ENCODE assay signal across 1 cellular context in genomic region chr12:107685360-107686248, GRCh38.
TF ChIP-seq lines count a peak whose summit lies in the region.

Gene PWP1 (plus strand): TSS chr12:107685799. CDS start chr12:107685900, 101 bp downstream.

TF ChIP-seq in HepG2, 621 proteins besides CTCF, POLR2A, EP300 and RAD21 (continued from another document and continues in another):
- TF ChIP-seq BRF2 (CRISPR knock-in tag; IDR thresholded peaks at IDR 0.05) (peak; percentile 71; the same call in 1 of the 2 replicates), NR2F2 (IDR thresholded peaks at IDR 0.05; ENCODE audit: borderline replicate concordance, low read depth) (peak; percentile 60; the same call in 1 of the 2 replicates), PITX1 (CRISPR knock-in tag; IDR thresholded peaks at IDR 0.05) (peak; percentile 26), ZBTB2 (CRISPR knock-in tag; IDR thresholded peaks at IDR 0.05; ENCODE audit: low read depth) (no peak), KMT2A (CRISPR knock-in tag; IDR thresholded peaks at IDR 0.05) (peak; percentile 90), CAMTA2 (CRISPR knock-in tag; IDR thresholded peaks at IDR 0.05; ENCODE audit: borderline replicate concordance) (peak; percentile 50; the same call in 1 of the 2 replicates), ASH2L (IDR thresholded peaks at IDR 0.05; ENCODE audit: insufficient read length, low read depth, low read length) (peak; percentile 85), ZBTB8A (CRISPR knock-in tag; IDR thresholded peaks at IDR 0.05; ENCODE audit: borderline replicate concordance, low read depth) (no peak), TMF1 (CRISPR knock-in tag; IDR thresholded peaks at IDR 0.05; ENCODE audit: low read depth) (peak; percentile 75; the same call in 1 of the 2 replicates), SYNCRIP (IDR thresholded peaks at IDR 0.05; ENCODE audit: insufficient read depth, low read depth, low read length) (no peak), SOX6 (IDR thresholded peaks at IDR 0.05) (no peak), SOX6 (CRISPR knock-in tag; IDR thresholded peaks at IDR 0.05) (peak; percentile 55), SP2 (CRISPR knock-in tag; IDR thresholded peaks at IDR 0.05) (peak; percentile 51), ZNF513 (CRISPR knock-in tag; conservative IDR thresholded peaks at IDR 0.05) (no peak), ARID2 (CRISPR knock-in tag; IDR thresholded peaks at IDR 0.05; ENCODE audit: borderline replicate concordance) (no peak), NFYB (CRISPR knock-in tag; IDR thresholded peaks at IDR 0.05) (peak; percentile 62), ZNF800 (CRISPR knock-in tag; IDR thresholded peaks at IDR 0.05) (peak; percentile 39), ZXDC (CRISPR knock-in tag; IDR thresholded peaks at IDR 0.05) (peak; percentile 82; the same call in 1 of the 2 replicates), PBX3 (CRISPR knock-in tag; IDR thresholded peaks at IDR 0.05; ENCODE audit: borderline replicate concordance) (no peak), CBX5 (CRISPR knock-in tag; IDR thresholded peaks at IDR 0.05; ENCODE audit: borderline replicate concordance) (peak; percentile 79; the same call in 1 of the 2 replicates), RNF2 (conservative IDR thresholded peaks at IDR 0.05; ENCODE audit: low read depth) (peak; percentile 62; the same call in 1 of the 2 replicates), PBX2 (CRISPR knock-in tag; IDR thresholded peaks at IDR 0.05) (0 out of 2 replicates have a peak, but pooled peaks have one; percentile 9), ETS1 (CRISPR knock-in tag; IDR thresholded peaks at IDR 0.05) (peak; percentile 48; the same call in 1 of the 2 replicates), MEF2D (CRISPR knock-in tag; IDR thresholded peaks at IDR 0.05) (peak; percentile 91), ZNF616 (CRISPR knock-in tag; IDR thresholded peaks at IDR 0.05; ENCODE audit: low read depth) (peak; percentile 51; the same call in 1 of the 2 replicates), GABPB1 (CRISPR knock-in tag; IDR thresholded peaks at IDR 0.05) (peak; percentile 88), ZNF160 (CRISPR knock-in tag; IDR thresholded peaks at IDR 0.05) (peak; percentile 60; the same call in 1 of the 2 replicates), ZNF460 (CRISPR knock-in tag; IDR thresholded peaks at IDR 0.05; ENCODE audit: borderline replicate concordance) (peak; percentile 63; the same call in 1 of the 2 replicates), HNF1B (CRISPR knock-in tag; IDR thresholded peaks at IDR 0.05) (peak; percentile 95), ZNF33A (CRISPR knock-in tag; IDR thresholded peaks at IDR 0.05; ENCODE audit: borderline replicate concordance) (0 out of 2 replicates have a peak, but pooled peaks have one; percentile 71), ZNF557 (CRISPR knock-in tag; IDR thresholded peaks at IDR 0.05) (peak; percentile 91; the same call in 1 of the 2 replicates), GMEB2 (CRISPR knock-in tag; IDR thresholded peaks at IDR 0.05; ENCODE audit: low read depth) (peak; percentile 73; the same call in 1 of the 2 replicates), FOXC1 (CRISPR knock-in tag; IDR thresholded peaks at IDR 0.05; ENCODE audit: borderline replicate concordance) (peak; percentile 85), THRA (CRISPR knock-in tag; IDR thresholded peaks at IDR 0.05; ENCODE audit: borderline replicate concordance) (peak; percentile 56), HNRNPLL (IDR thresholded peaks at IDR 0.05; ENCODE audit: low read depth, low read length, poor library complexity, severe bottlenecking) (peak; percentile 66), POLR2AphosphoS5 (IDR thresholded peaks at IDR 0.05; ENCODE audit: low read depth, low read length) (peak; percentile 89), ZBTB34 (CRISPR knock-in tag; IDR thresholded peaks at IDR 0.05) (no peak), NCOA1 (CRISPR knock-in tag; IDR thresholded peaks at IDR 0.05) (0 out of 2 replicates have a peak, but pooled peaks have one; percentile 46), NFIB (CRISPR knock-in tag; IDR thresholded peaks at IDR 0.05; ENCODE audit: borderline replicate concordance) (no peak), ZNF749 (CRISPR knock-in tag; IDR thresholded peaks at IDR 0.05; ENCODE audit: borderline replicate concordance) (peak; percentile 57; the same call in 1 of the 2 replicates)
